1 cellular context compared by ENCODE assay signal in genomic region chr22:21861290-21861848, GRCh38.
TF ChIP-seq lines count a peak whose summit lies in the region.

No MANE protein-coding gene starts in this region.

TF ChIP-seq in HepG2, 621 proteins besides CTCF, POLR2A, EP300 and RAD21:
- TF ChIP-seq HNF4A (CRISPR knock-in tag; IDR thresholded peaks at IDR 0.05), result peak; percentile 45
- TF ChIP-seq ZNF44 (CRISPR knock-in tag; IDR thresholded peaks at IDR 0.05), result no peak
- TF ChIP-seq MTERF4 (CRISPR knock-in tag; IDR thresholded peaks at IDR 0.05), result no peak
- TF ChIP-seq XRCC5 (optimal IDR thresholded peaks at IDR 0.05; ENCODE audit: low read length), result peak; percentile 32
- no peak for TF ChIP-seq NONO (IDR thresholded peaks at IDR 0.05)
- no peak for TF ChIP-seq NONO (CRISPR knock-in tag; conservative IDR thresholded peaks at IDR 0.05)
- TF ChIP-seq ZNF790 (CRISPR knock-in tag; IDR thresholded peaks at IDR 0.05; ENCODE audit: borderline replicate concordance), result no peak
- no peak for TF ChIP-seq GATA4 (IDR thresholded peaks at IDR 0.05; ENCODE audit: borderline replicate concordance, low read depth)
- TF ChIP-seq ZNF784 (CRISPR knock-in tag; IDR thresholded peaks at IDR 0.05; ENCODE audit: borderline replicate concordance), result no peak
- no peak for TF ChIP-seq ONECUT2 (CRISPR knock-in tag; IDR thresholded peaks at IDR 0.05)
- no peak for TF ChIP-seq YY1 (IDR thresholded peaks at IDR 0.05; ENCODE audit: insufficient read depth, insufficient replicate concordance, low read depth, low read length)
- TF ChIP-seq RERE (CRISPR knock-in tag; IDR thresholded peaks at IDR 0.05; ENCODE audit: low read depth), result no peak
